Comparison of ENCODE assay signal across 23 cellular contexts in the genomic region with DNA sequence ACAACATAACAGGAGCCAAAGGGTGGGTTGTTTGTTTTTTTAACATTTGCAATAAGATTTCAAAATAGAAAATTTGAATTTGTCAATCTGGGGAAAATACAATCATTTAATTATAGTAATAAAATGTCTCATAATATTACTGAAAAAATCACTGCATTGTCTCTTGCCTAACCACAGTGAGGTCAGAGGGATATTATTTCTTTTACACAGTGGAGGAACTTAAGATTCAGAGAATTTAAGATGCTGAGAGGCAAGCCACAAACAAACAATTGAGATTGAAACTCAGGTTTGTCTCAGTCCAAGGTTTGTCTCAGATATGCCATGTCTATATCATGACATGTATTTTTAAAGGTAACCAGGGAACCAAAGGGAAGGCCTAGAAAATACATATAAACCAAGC.
"Had no signal": no experiment of that assay in that cellular context is flagged by ENCODE, and none has a peak within 500 bp of the region (broad histone marks: within the 10 kb centered on the region; RNA-seq: fewer than 3 reads in every experiment).

No MANE protein-coding gene starts in this region.

- H3K36me3 Mint-ChIP-seq: WTC11 had no signal

- FAIRE-seq: endometrium, TTC549 had no signal

- H3K27ac ChIP-seq: ascending aorta, gastrocnemius medialis, heart left ventricle, suprapubic skin, vagina had no signal

- H3K27me3 Mint-ChIP-seq: activated CD4-positive, alpha-beta memory T cell treated with anti-CD3 and anti-CD28 coated beads for 36 hours; activated T-helper 17 cell treated with anti-CD3 and anti-CD28 coated beads, Interleukin-2, amount 50 U/mL, for 72 hours; central memory CD8-positive, alpha-beta T cell had no signal

- H3K27ac Mint-ChIP-seq: activated CD4-positive, alpha-beta memory T cell treated with anti-CD3 and anti-CD28 coated beads for 36 hours; activated T-helper 17 cell treated with anti-CD3 and anti-CD28 coated beads, Interleukin-2, amount 50 U/mL, for 72 hours; nephron; T-helper 2 cell treated with Interferon-gamma antibody and Interleukin-4, amounts not matched to agents 5 μg/mL and 100 μg/mL, for 36 hours had no signal

- DNase-seq: activated CD4-positive, alpha-beta memory T cell treated with anti-CD3 and anti-CD28 coated beads for 36 hours; activated CD4-positive, alpha-beta T cell treated with anti-CD3 and anti-CD28 coated beads for 4 hours; activated naive CD4-positive, alpha-beta T cell; activated T-cell treated with anti-CD3 and anti-CD28 coated beads, Interleukin-2, amount 50 U/mL, for 1 hour; cortex of kidney; erythroblast; gastrocnemius medialis; heart left ventricle; left ventricle myocardium superior; stimulated activated CD4-positive, alpha-beta T cell treated with anti-CD3 and anti-CD28 coated beads, Interleukin-12 subunit alpha, Interleukin-12 subunit beta, amount 100 ng/mL, for 4 hours; stimulated activated CD4-positive, alpha-beta T cell treated with anti-CD3 and anti-CD28 coated beads, Interleukin-1b, Interleukin-23, amount 100 ng/mL, for 48 hours; stimulated activated naive CD4-positive, alpha-beta T cell treated with Interleukin-2 at 50 U/mL for 16 hours; trophoblast cell had no signal

- H3K4me3 Mint-ChIP-seq: activated CD4-positive, alpha-beta memory T cell treated with anti-CD3 and anti-CD28 coated beads for 36 hours; activated T-helper 17 cell treated with anti-CD3 and anti-CD28 coated beads, Interleukin-2, amount 50 U/mL, for 72 hours; central memory CD8-positive, alpha-beta T cell; nephron; T-helper 2 cell treated with Interferon-gamma antibody and Interleukin-4, amounts not matched to agents 5 μg/mL and 100 μg/mL, for 36 hours; WTC11 had no signal

- ATAC-seq: activated T-helper 17 cell treated with anti-CD3 and anti-CD28 coated beads, Interleukin-2, amount 50 U/mL, for 72 hours; gastrocnemius medialis; heart left ventricle; left ventricle myocardium superior had no signal

- H3K9me3 Mint-ChIP-seq: activated CD4-positive, alpha-beta memory T cell treated with anti-CD3 and anti-CD28 coated beads for 36 hours; activated T-helper 17 cell treated with anti-CD3 and anti-CD28 coated beads, Interleukin-2, amount 50 U/mL, for 72 hours; central memory CD8-positive, alpha-beta T cell; nephron; T-helper 2 cell treated with Interferon-gamma antibody and Interleukin-4, amounts not matched to agents 5 μg/mL and 100 μg/mL, for 36 hours; WTC11 had no signal
